In genomic region chr9:137670391-137671195, GRCh38 we compare ENCODE assay signal across 1 cellular context.
A peak's percentile ranks its signal among the peaks of the same experiment; 100 is the strongest.
TF ChIP-seq lines count a peak whose summit lies in the region.

No MANE protein-coding gene starts in this region.

TF ChIP-seq in HepG2, 621 proteins besides CTCF, POLR2A, EP300 and RAD21 (continued from another document and continues in another):
- TF ChIP-seq HNF1B (CRISPR knock-in tag; IDR thresholded peaks at IDR 0.05) = no peak; the same call in 1 of the 2 replicates
- TF ChIP-seq KLF13 (CRISPR knock-in tag; IDR thresholded peaks at IDR 0.05) = no peak
- no peak for TF ChIP-seq NR2F2 (IDR thresholded peaks at IDR 0.05; ENCODE audit: borderline replicate concordance, low read depth)
- TF ChIP-seq CHD2 (IDR thresholded peaks at IDR 0.05; ENCODE audit: low read depth, low read length) = no peak
- TF ChIP-seq BCL3 (CRISPR knock-in tag; IDR thresholded peaks at IDR 0.05) = peak; percentile 47
- TF ChIP-seq SMC3 (IDR thresholded peaks at IDR 0.05; ENCODE audit: low read length) = no peak
- TF ChIP-seq ZC3H13 (CRISPR knock-in tag; IDR thresholded peaks at IDR 0.05) = no peak
- no peak for TF ChIP-seq SCMH1 (CRISPR knock-in tag; IDR thresholded peaks at IDR 0.05; ENCODE audit: borderline replicate concordance)
- TF ChIP-seq FOXC1 (CRISPR knock-in tag; IDR thresholded peaks at IDR 0.05; ENCODE audit: borderline replicate concordance) = peak; percentile 70
- no peak for TF ChIP-seq CENPT (CRISPR knock-in tag; IDR thresholded peaks at IDR 0.05; ENCODE audit: low read depth)
- TF ChIP-seq MYNN (CRISPR knock-in tag; IDR thresholded peaks at IDR 0.05; ENCODE audit: low read depth) = no peak
- no peak for TF ChIP-seq MZF1 (CRISPR knock-in tag; IDR thresholded peaks at IDR 0.05; ENCODE audit: borderline replicate concordance)
- TF ChIP-seq ZNF7 (CRISPR knock-in tag; IDR thresholded peaks at IDR 0.05) = no peak
- no peak for TF ChIP-seq MED8 (CRISPR knock-in tag; IDR thresholded peaks at IDR 0.05; ENCODE audit: insufficient replicate concordance)
- TF ChIP-seq HES4 (CRISPR knock-in tag; IDR thresholded peaks at IDR 0.05; ENCODE audit: borderline replicate concordance) = 0 out of 2 replicates have a peak, but pooled peaks have one; percentile 62
- TF ChIP-seq ZNF33B (CRISPR knock-in tag; IDR thresholded peaks at IDR 0.05) = no peak
- peak; percentile 75 for TF ChIP-seq SPEN (CRISPR knock-in tag; IDR thresholded peaks at IDR 0.05; ENCODE audit: low read depth)
- TF ChIP-seq ZSCAN30 (CRISPR knock-in tag; IDR thresholded peaks at IDR 0.05) = no peak
- TF ChIP-seq ZNF781 (CRISPR knock-in tag; IDR thresholded peaks at IDR 0.05; ENCODE audit: borderline replicate concordance, not compliant biosample characterization) = peak; percentile 50
- TF ChIP-seq ZNF629 (CRISPR knock-in tag; conservative IDR thresholded peaks at IDR 0.05) = peak; percentile 37; the same call in 1 of the 2 replicates
- TF ChIP-seq TMF1 (CRISPR knock-in tag; IDR thresholded peaks at IDR 0.05; ENCODE audit: low read depth) = no peak
- 0 out of 2 replicates have a peak, but pooled peaks have one; percentile 66 for TF ChIP-seq ZZZ3 (CRISPR knock-in tag; IDR thresholded peaks at IDR 0.05; ENCODE audit: borderline replicate concordance)
- TF ChIP-seq RNF219 (CRISPR knock-in tag; IDR thresholded peaks at IDR 0.05) = no peak
- TF ChIP-seq REL (CRISPR knock-in tag; conservative IDR thresholded peaks at IDR 0.05) = peak; percentile 73; the same call in 1 of the 2 replicates
- peak; percentile 42; the same call in 1 of the 2 replicates for TF ChIP-seq ZSCAN12 (CRISPR knock-in tag; IDR thresholded peaks at IDR 0.05)
- 0 out of 2 replicates have a peak, but pooled peaks have one; percentile 5 for TF ChIP-seq ZNF430 (CRISPR knock-in tag; IDR thresholded peaks at IDR 0.05)
- TF ChIP-seq HNF1A (IDR thresholded peaks at IDR 0.05; ENCODE audit: low read depth) = no peak
- no peak for TF ChIP-seq HNF1A (CRISPR knock-in tag; IDR thresholded peaks at IDR 0.05; ENCODE audit: borderline replicate concordance)
- no peak for TF ChIP-seq HIC2 (CRISPR knock-in tag; IDR thresholded peaks at IDR 0.05; ENCODE audit: low read depth)
- TF ChIP-seq ATF5 (CRISPR knock-in tag; IDR thresholded peaks at IDR 0.05; ENCODE audit: low read depth) = no peak
- 0 out of 2 replicates have a peak, but pooled peaks have one; percentile 62 for TF ChIP-seq STAT6 (CRISPR knock-in tag; IDR thresholded peaks at IDR 0.05; ENCODE audit: borderline replicate concordance)
- no peak for TF ChIP-seq EHMT2 (IDR thresholded peaks at IDR 0.05; ENCODE audit: borderline replicate concordance, low read depth, low read length)
- no peak for TF ChIP-seq ZNF337 (CRISPR knock-in tag; IDR thresholded peaks at IDR 0.05; ENCODE audit: borderline replicate concordance, low read depth)
- TF ChIP-seq SP4 (CRISPR knock-in tag; IDR thresholded peaks at IDR 0.05) = peak; percentile 54; the same call in 1 of the 2 replicates
- 0 out of 2 replicates have a peak, but pooled peaks have one; percentile 63 for TF ChIP-seq ZNF510 (CRISPR knock-in tag; IDR thresholded peaks at IDR 0.05; ENCODE audit: low read depth)
- TF ChIP-seq ZNF142 (CRISPR knock-in tag; IDR thresholded peaks at IDR 0.05) = no peak; the same call in 1 of the 2 replicates
- no peak for TF ChIP-seq NFE2L2 (IDR thresholded peaks at IDR 0.05; ENCODE audit: low read length)
- TF ChIP-seq HNRNPLL (IDR thresholded peaks at IDR 0.05; ENCODE audit: low read depth, low read length, poor library complexity, severe bottlenecking) = no peak
